30 cellular contexts compared by ENCODE assay signal in the genomic region with DNA sequence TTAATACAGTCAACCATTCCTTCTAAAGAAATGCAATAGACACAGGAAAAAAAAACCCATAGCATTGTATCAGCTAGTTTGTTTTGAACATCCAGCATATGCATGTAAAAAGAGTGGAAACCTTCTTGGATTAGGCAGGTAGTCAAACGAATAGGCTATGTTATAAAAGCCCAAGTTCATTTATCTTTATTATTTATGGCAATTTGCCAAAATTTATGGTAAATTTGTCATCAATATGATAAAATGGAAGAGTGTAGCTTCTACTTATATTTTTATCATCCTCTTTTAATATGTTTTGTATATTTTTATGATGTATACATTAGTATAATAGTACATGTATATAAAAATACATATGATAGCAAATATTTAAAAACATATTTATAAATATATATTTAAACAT. TPM values are rescaled to one million over a fixed set of nuclear protein-coding genes. Genes with fewer than 3 reads are reported as not detected.
DNase-seq lines count a peak whose midpoint lies in the region; FAIRE-seq and TF ChIP-seq lines count a peak whose summit lies in the region.
"Had no signal": no experiment of that assay in that cellular context is flagged by ENCODE, and none has a peak within 500 bp of the region (broad histone marks: within the 10 kb centered on the region; RNA-seq: fewer than 3 reads in every experiment).

No MANE protein-coding gene starts in this region.

- H3K4me3 ChIP-seq in kidney (ENCODE audit: low read length in 2 of 2) (no peak overlapping the region), smooth muscle cell (no peak overlapping the region)
- H3K4me3 ChIP-seq: A549, BLaER1 had no signal

- H3K4me1 ChIP-seq in kidney (ENCODE audit: control insufficient read depth in 1 of 2, insufficient read depth in 1 of 2, low read depth in 1 of 2, low read length in 2 of 2): no peaks in the 10 kb centered on the region
- H3K4me1 ChIP-seq in smooth muscle cell (ENCODE audit: low read depth): no peaks in the 10 kb centered on the region
- H3K4me1 ChIP-seq: A549, BE2C, BLaER1 had no signal

- H3K4me2 ChIP-seq in smooth muscle cell: no peak overlapping the region
- H3K4me2 ChIP-seq: A549, BLaER1 had no signal

- H3K79me2 ChIP-seq in smooth muscle cell (ENCODE audit: low read depth): no peaks in the 10 kb centered on the region

- TF ChIP-seq CTCF in kidney (IDR thresholded peaks at IDR 0.05; ENCODE audit: borderline replicate concordance, extremely low read depth, insufficient read depth) (no peak), smooth muscle cell (IDR thresholded peaks at IDR 0.05; ENCODE audit: borderline replicate concordance, insufficient read depth, poor library complexity, severe bottlenecking) (no peak)

- H3K9me3 ChIP-seq in kidney (ENCODE audit: control insufficient read depth in 1 of 2, low read length in 2 of 2) (no peaks in the 10 kb centered on the region), smooth muscle cell (replicated peaks; ENCODE audit: low read depth) (no peaks in the 10 kb centered on the region)
- H3K9me3 ChIP-seq: A549, BE2C, BLaER1 had no signal

- H3F3A ChIP-seq in smooth muscle cell (ENCODE audit: low read depth): no peaks in the 10 kb centered on the region

- H3K27ac ChIP-seq in kidney (ENCODE audit: low read depth in 2 of 2, low read length in 2 of 2) (no peak overlapping the region), smooth muscle cell (ENCODE audit: low read depth) (no peak overlapping the region)
- H3K27ac ChIP-seq: A549, BLaER1 had no signal

- no peaks in the 10 kb centered on the region for H4K20me1 ChIP-seq in smooth muscle cell (ENCODE audit: low read depth)
- H4K20me1 ChIP-seq: BLaER1 had no signal

- no peaks in the 10 kb centered on the region for H3K36me3 ChIP-seq in kidney (ENCODE audit: control insufficient read depth in 1 of 2, insufficient read depth in 2 of 2, low read length in 2 of 2)
- no peaks in the 10 kb centered on the region for H3K36me3 ChIP-seq in smooth muscle cell (ENCODE audit: low read depth)
- H3K36me3 ChIP-seq: BE2C, BLaER1 had no signal

- no peak overlapping the region for H2AFZ ChIP-seq in smooth muscle cell (ENCODE audit: low read depth)

- WGBS in smooth muscle cell (ENCODE audit: low lambda C conversion rate): 96% methylated on average over 1 of the region's 1 CpG

- no peak for DNase-seq in RCC 7860 (ENCODE audit: low spot score)
- DNase-seq in kidney: no peak
- DNase-seq in ACHN: no peak
- DNase-seq in smooth muscle cell (lab: John Stamatoyannopoulos, UW; ENCODE audit: unreplicated experiment): no peak
- no peak for DNase-seq in posterior cingulate gyrus
- no peak for DNase-seq in NCI-H748 treated with DMSO at 0.1 percent for 48 hours (lab: John Stamatoyannopoulos, UW)
- DNase-seq: 8988T; BE2C; C1 segment of cervical spinal cord; CD4-positive, alpha-beta memory T cell; CD4-positive, CD25-positive, alpha-beta regulatory T cell; CD8-positive, alpha-beta memory T cell; COR-L47; DMS 273 treated with DMSO at 0.1 percent for 48 hours; DMS153; DMS53; DMS79; DND-41; EL; GF-D8 had no signal

- H3K9ac ChIP-seq in kidney (ENCODE audit: low read length in 2 of 2): no peak overlapping the region
- H3K9ac ChIP-seq in smooth muscle cell (ENCODE audit: low read depth): no peak overlapping the region
- H3K9ac ChIP-seq: BLaER1 had no signal

- intact Hi-C loops in kidney (cut with DNase I) (no loop called here), posterior cingulate gyrus (cut with DNase I) (no loop called here)

- H3K27me3 ChIP-seq in smooth muscle cell (ENCODE audit: low read depth): no peaks in the 10 kb centered on the region
- H3K27me3 ChIP-seq: BE2C, BLaER1 had no signal

- in situ Hi-C loops in ACHN (cut with HindIII; ENCODE audit: low pct_ligation_motif_present, low pct_unique_long_range_greater_than_20kb, low sequenced_read_pairs): no loop called here

- FAIRE-seq in G401.6 (lab: Jason Lieb, UNC): peak; percentile 62
- FAIRE-seq in RCC 7860 (lab: Jason Lieb, UNC): peak; percentile 16
- FAIRE-seq in colon (lab: Jason Lieb, UNC): peak; percentile 41
- FAIRE-seq in kidney (lab: Jason Lieb, UNC): peak; percentile 87
- FAIRE-seq: A549, GM12891, GM19239 had no signal

RNA-seq across cellular contexts. Expression of gene DSC1, which starts 23.9 kb away (rescaled TPM):
- not detected for total RNA-seq in kidney
- not detected for polyA plus RNA-seq in kidney (ENCODE audit: insufficient read depth, low read depth, low replicate concordance)
- total RNA-seq in smooth muscle cell: 50.9 and 54.7 TPM in 2 replicates
- polyA plus RNA-seq in smooth muscle cell: 2.1 and 5.0 TPM in 2 replicates
- total RNA-seq: CD4-positive, CD25-positive, alpha-beta regulatory T cell; Daoy; G401 had no signal
- polyA plus RNA-seq: A549, AG04450, CD14-positive monocyte had no signal

RNA-seq across cellular contexts. Expression of gene DSC2, which starts 36.5 kb away (rescaled TPM):
- 19.8 TPM for total RNA-seq in kidney
- polyA plus RNA-seq in kidney (ENCODE audit: insufficient read depth, low read depth, low replicate concordance): 4.1 TPM
- 78.8 and 80.9 TPM in 2 replicates for total RNA-seq in smooth muscle cell
- polyA plus RNA-seq in smooth muscle cell: 15.6 and 36.1 TPM in 2 replicates
- total RNA-seq: CD4-positive, alpha-beta memory T cell; CD4-positive, CD25-positive, alpha-beta regulatory T cell; CD8-positive, alpha-beta memory T cell; G401 had no signal
- polyA plus RNA-seq: AG04450; CD4-positive, alpha-beta memory T cell; CD4-positive, CD25-positive, alpha-beta regulatory T cell; CD8-positive, alpha-beta memory T cell had no signal

Comparison
In these comparisons a context has a peak if more than half of its experiments do, and no peak if none do; other contexts are left out.
1. RNA of gene DSC1, which starts 23.9 kb away (total RNA-seq): 50.9 to 54.7 TPM in smooth muscle cell; not detected in kidney (single experiment); every median in the first group is over 10 times any median in the second.